Comparison of ENCODE assay signal across 9 cellular contexts in the genomic region with DNA sequence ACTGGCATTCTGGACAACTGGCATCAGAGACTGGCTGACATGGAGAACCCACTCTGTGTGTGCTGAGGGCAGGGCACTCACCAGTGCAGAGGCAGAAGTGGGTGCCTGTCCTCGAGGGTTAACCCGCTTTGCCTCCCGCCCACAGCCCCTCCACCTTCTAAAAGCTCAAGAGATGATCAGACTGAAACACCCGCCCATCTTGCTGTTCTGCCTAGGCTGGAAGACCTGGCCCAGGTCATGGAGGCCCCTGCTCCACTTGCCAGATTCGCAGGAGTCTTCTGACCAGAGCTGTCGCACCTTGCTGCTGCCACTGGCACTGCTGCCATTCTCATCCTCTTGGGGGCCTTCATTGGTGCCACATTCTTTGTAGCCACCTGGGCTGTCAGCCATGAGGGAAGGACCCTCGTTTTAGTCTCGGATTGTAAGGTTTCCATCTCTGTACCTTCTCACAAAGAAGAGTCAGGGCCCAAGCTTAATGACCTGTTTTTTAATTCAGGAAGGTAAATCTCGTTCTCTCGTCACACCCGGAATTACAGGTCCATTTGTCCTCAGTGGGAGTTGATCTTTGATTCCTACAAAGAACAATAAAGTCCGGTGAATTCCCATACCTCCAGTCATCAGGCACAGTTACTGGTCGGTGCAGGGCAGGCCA. TPM values are rescaled to one million over a fixed set of nuclear protein-coding genes. Genes with fewer than 3 reads are reported as not detected.
DNase-seq lines count a peak whose midpoint lies in the region; ATAC-seq and TF ChIP-seq lines count a peak whose summit lies in the region.
"Had no signal": no experiment of that assay in that cellular context is flagged by ENCODE, and none has a peak within 500 bp of the region (broad histone marks: within the 10 kb centered on the region; RNA-seq: fewer than 3 reads in every experiment).

No MANE protein-coding gene starts in this region.

- no peaks in the 10 kb centered on the region for H3K9me3 Mint-ChIP-seq in natural killer cell treated with Interleukin-12 subunit alpha and Interleukin-12 subunit beta and Interleukin-15 and Interleukin-18, amount 100 ng/mL, for 72 hours

- WGBS in body of pancreas, 2 donors: 83 to 88% methylated on average over 13 of the region's 13 CpGs

- no peak for TF ChIP-seq RAD21 in HCT116 (IDR thresholded peaks at IDR 0.05; ENCODE audit: low read depth)

- H2AFZ ChIP-seq in HCT116 (ENCODE audit: low read depth, low read length, poor library complexity, severe bottlenecking): no peak overlapping the region

- H3K4me1 Mint-ChIP-seq in natural killer cell treated with Interleukin-12 subunit alpha and Interleukin-12 subunit beta and Interleukin-15 and Interleukin-18, amount 100 ng/mL, for 72 hours (ENCODE audit: low read depth in 2 of 2): peaks cover 48 to 56% of the 10 kb centered on the region in 2 donors

- H3K27me3 ChIP-seq in HCT116 (ENCODE audit: insufficient read depth, low read length) (no peaks in the 10 kb centered on the region), body of pancreas (no peaks in the 10 kb centered on the region)

- H3K4me3 ChIP-seq in HCT116 (replicated peaks in 1 of 2; ENCODE audit: low read depth in 1 of 2, low read length in 2 of 2) (peak overlapping the region; percentile 81 to 83; a peak in 3 of 4 replicates), body of pancreas (no peak overlapping the region)

- RAD21 ChIA-PET in HCT116 (lab: Charles Lee; ENCODE audit: low non-redundant PET in 1 of 2, low total read pairs in 2 of 2, uncharacterized antibody in 2 of 2, unreplicated experiment in 2 of 2): interaction anchor here in 1 of 2 experiments (1.3 kb wide), 1 partner anchor 182 kb away, joined by 3 read pairs; the partner anchor contains the start of gene AGBL3

- peaks cover 14% of the 10 kb centered on the region for H3K36me3 Mint-ChIP-seq in natural killer cell treated with Interleukin-12 subunit alpha and Interleukin-12 subunit beta and Interleukin-15 and Interleukin-18, amount 100 ng/mL, for 72 hours

- H3K4me1 ChIP-seq in HCT116 (ENCODE audit: control insufficient read depth in 1 of 2, insufficient read depth in 2 of 2, low read length in 2 of 2): peaks cover 0 to 18% of the 10 kb centered on the region in 2 experiments; a peak in 2 of 4 replicates
- peaks cover 40% of the 10 kb centered on the region for H3K4me1 ChIP-seq in body of pancreas

- BruUV-seq in HCT116 (replicated peaks; lab: Mats Ljungman, UMichigan): no TSS peak

- peak overlapping the region; percentile 97 to 98 for H3K27ac Mint-ChIP-seq in natural killer cell treated with Interleukin-12 subunit alpha and Interleukin-12 subunit beta and Interleukin-15 and Interleukin-18, amount 100 ng/mL, for 72 hours

- peaks cover 3% of the 10 kb centered on the region; the same call in 1 of the 2 replicates for H4K20me1 ChIP-seq in HCT116 (ENCODE audit: insufficient read depth)

- POLR2A ChIA-PET in HCT116 (lab: Charles Lee): interaction anchor here (1.0 to 1.5 kb wide), 3 partner anchors 8 to 183 kb away, joined by 3 to 12 read pairs (median 4); partner anchors contain the start of gene AGBL3

- CTCF ChIA-PET in HCT116 (lab: Charles Lee): interaction anchor here (0.9 to 1.9 kb wide), 11 partner anchors 8 to 536 kb away, joined by 3 to 25 read pairs (median 4); partner anchors contain the start of gene AGBL3

- DNase-seq in AG08396 (ENCODE audit: low spot score) (peak; percentile 0), HCT116 (ENCODE audit: low read depth, low spot score) (no peak), body of pancreas (peak in 2 of 4 donors; percentile 7 to 12), C1 segment of cervical spinal cord (lab: John Stamatoyannopoulos, UW) (no peak)
- no peak for DNase-seq in natural killer cell treated with Interleukin-12 subunit alpha and Interleukin-12 subunit beta and Interleukin-15 and Interleukin-18, amount 100 ng/mL, for 72 hours (ENCODE audit: low spot score)
- no peak for DNase-seq in stimulated activated CD4-positive, alpha-beta T cell treated with anti-CD3 and anti-CD28 coated beads, Interleukin-4, amount 100 ng/mL, for 4 hours
- DNase-seq: NCI-H1436 had no signal

- intact Hi-C loops in HCT116 (cut with micrococcal nuclease): loop anchor here (1.0 to 10.0 kb wide), 3 partner anchors 182 to 474 kb away; partner anchors contain the start of gene AGBL3
- intact Hi-C loops in body of pancreas (cut with DNase I): loop anchor here (10.0 kb wide), 1 partner anchor 174 kb away; no protein-coding TSS in a partner anchor

- peak overlapping the region; percentile 93; the same call in 1 of the 2 replicates for H3K9ac ChIP-seq in HCT116 (ENCODE audit: low read length)

- H3K9me3 ChIP-seq in HCT116 (ENCODE audit: control insufficient read depth in 1 of 2, insufficient read depth in 1 of 2, low read depth in 1 of 2, low read length in 2 of 2) (no peaks in the 10 kb centered on the region), body of pancreas (no peaks in the 10 kb centered on the region)

- peaks cover 29% of the 10 kb centered on the region for H3K79me2 ChIP-seq in HCT116 (ENCODE audit: insufficient read depth, low read length)

- H3K27me3 Mint-ChIP-seq in natural killer cell treated with Interleukin-12 subunit alpha and Interleukin-12 subunit beta and Interleukin-15 and Interleukin-18, amount 100 ng/mL, for 72 hours: no peaks in the 10 kb centered on the region

- peak overlapping the region; percentile 98 for H3K4me2 ChIP-seq in HCT116 (ENCODE audit: low read length)

- peak overlapping the region; percentile 14; the same call in 1 of the 2 replicates for H3K27ac ChIP-seq in HCT116 (ENCODE audit: low read depth, low read length)
- H3K27ac ChIP-seq in body of pancreas: peak overlapping the region in 3 of 4 donors; percentile 95 to 98 (median 97)

- H3K36me3 ChIP-seq in HCT116 (ENCODE audit: control insufficient read depth in 1 of 2, insufficient read depth in 2 of 2, low read length in 2 of 2) (peaks cover 7 to 40% of the 10 kb centered on the region in 2 experiments; a peak in 2 of 4 replicates), body of pancreas (replicated peaks in 1 of 2; ENCODE audit: insufficient read depth in 1 of 2, low read depth in 2 of 2) (peaks cover 0 to 7% of the 10 kb centered on the region in 2 donors)

- TF ChIP-seq CTCF in HCT116 (IDR thresholded peaks at IDR 0.05 in 2 of 3, conservative IDR thresholded peaks at IDR 0.05 in 1 of 3; ENCODE audit: borderline replicate concordance in 1 of 3, insufficient read depth in 1 of 3, low read depth in 2 of 3, low read length in 2 of 3) (no peak), body of pancreas (IDR thresholded peaks at IDR 0.05) (no peak)

- TF ChIP-seq POLR2A in HCT116 (IDR thresholded peaks at IDR 0.05; ENCODE audit: borderline replicate concordance, extremely low read depth, insufficient read depth, insufficient read length) (no peak), body of pancreas (IDR thresholded peaks at IDR 0.05) (no peak)

- ATAC-seq in HCT116 (no peak), body of pancreas (no peak), GM19351 (IDR thresholded peaks at IDR 0.05; ENCODE audit: unreplicated experiment) (no peak), GM21390 (IDR thresholded peaks at IDR 0.05; ENCODE audit: unreplicated experiment) (no peak)
- no peak for ATAC-seq in natural killer cell treated with Interleukin-12 subunit alpha and Interleukin-12 subunit beta and Interleukin-15 and Interleukin-18, amount 100 ng/mL, for 72 hours

- H3K4me3 Mint-ChIP-seq in natural killer cell treated with Interleukin-12 subunit alpha and Interleukin-12 subunit beta and Interleukin-15 and Interleukin-18, amount 100 ng/mL, for 72 hours: peak overlapping the region; percentile 88

- no peaks in the 10 kb centered on the region for H3K9me2 ChIP-seq in HCT116 (ENCODE audit: insufficient read depth)

TF ChIP-seq in HCT116, 20 proteins besides CTCF, POLR2A, EP300 and RAD21 (continues in another document):
- TF ChIP-seq FOSL1 (IDR thresholded peaks at IDR 0.05; ENCODE audit: low read depth): no peak
- TF ChIP-seq EZH2 (IDR thresholded peaks at IDR 0.05): no peak
- TF ChIP-seq EGR1 (IDR thresholded peaks at IDR 0.05; ENCODE audit: low read depth): no peak
- no peak for TF ChIP-seq YY1 (IDR thresholded peaks at IDR 0.05; ENCODE audit: extremely low read depth, insufficient replicate concordance, low read depth, low read length)
- no peak for TF ChIP-seq ELF1 (IDR thresholded peaks at IDR 0.05; ENCODE audit: borderline replicate concordance, low read depth)
- TF ChIP-seq SP1 (IDR thresholded peaks at IDR 0.05; ENCODE audit: low read depth): no peak
- TF ChIP-seq, protein P1, sequence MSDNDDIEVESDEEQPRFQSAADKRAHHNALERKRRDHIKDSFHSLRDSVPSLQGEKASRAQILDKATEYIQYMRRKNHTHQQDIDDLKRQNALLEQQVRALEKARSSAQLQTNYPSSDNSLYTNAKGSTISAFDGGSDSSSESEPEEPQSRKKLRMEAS (IDR thresholded peaks at IDR 0.05): no peak
- no peak for TF ChIP-seq TCF7L2 (IDR thresholded peaks at IDR 0.05; ENCODE audit: borderline replicate concordance, extremely low read depth, insufficient read depth, insufficient read length)
- no peak for TF ChIP-seq POLR2AphosphoS5 (IDR thresholded peaks at IDR 0.05; ENCODE audit: low read depth, low read length)
- TF ChIP-seq CEBPB (IDR thresholded peaks at IDR 0.05; ENCODE audit: low read depth): no peak
- TF ChIP-seq SIN3A (IDR thresholded peaks at IDR 0.05; ENCODE audit: low read depth): no peak; the same call in 1 of the 2 replicates
- TF ChIP-seq SRF (IDR thresholded peaks at IDR 0.05; ENCODE audit: low read depth): no peak

RNA-seq across cellular contexts. Expression of gene CYREN, which starts 1.9 kb away (rescaled TPM):
- total RNA-seq in HCT116 (2021; ENCODE audit: unreplicated experiment): 54.5 TPM
- 24.6 and 32.8 TPM in 2 replicates for polyA plus RNA-seq in HCT116 (2012)
- 10 to 100 TPM; 32.9 to 40.5 TPM for total RNA-seq in body of pancreas
- 10 to 100 TPM; 47.2 to 68.5 TPM for total RNA-seq in natural killer cell treated with Interleukin-12 subunit alpha and Interleukin-12 subunit beta and Interleukin-15 and Interleukin-18, amount 100 ng/mL, for 72 hours

RNA-seq across cellular contexts. Expression of gene TMEM140, which starts 20.7 kb away (rescaled TPM):
- not detected for total RNA-seq in HCT116 (2021; ENCODE audit: unreplicated experiment)
- polyA plus RNA-seq in HCT116 (2012): 7.9 and 9.1 TPM in 2 replicates
- 1 to 10 TPM; 4.0 to 9.6 TPM for total RNA-seq in body of pancreas
- 10 to 100 TPM; 10.2 to 17.4 TPM for total RNA-seq in natural killer cell treated with Interleukin-12 subunit alpha and Interleukin-12 subunit beta and Interleukin-15 and Interleukin-18, amount 100 ng/mL, for 72 hours

RNA-seq across cellular contexts. Expression of gene WDR91, which starts 42.7 kb away (rescaled TPM):
- total RNA-seq in HCT116 (2021; ENCODE audit: unreplicated experiment) (10.1 TPM), body of pancreas (10 to 100 TPM; 28.0 to 32.4 TPM)
- polyA plus RNA-seq in HCT116 (2012): 7.1 and 7.9 TPM in 2 replicates
- 10 to 100 TPM; 11.9 to 22.8 TPM for total RNA-seq in natural killer cell treated with Interleukin-12 subunit alpha and Interleukin-12 subunit beta and Interleukin-15 and Interleukin-18, amount 100 ng/mL, for 72 hours

Comparison
In these comparisons a context has a peak if more than half of its experiments do, and no peak if none do; other contexts are left out.
1. H3K4me3 ChIP-seq: peak in HCT116 (2 of 2); none in body of pancreas (0 of 2).